ENCODE assay signal across 8 cellular contexts in genomic region chr13:48144413-48145035, GRCh38. TPM values are rescaled to one million over a fixed set of nuclear protein-coding genes. Genes with fewer than 3 reads are reported as not detected.
DNase-seq lines count a peak whose midpoint lies in the region; ATAC-seq, FAIRE-seq and TF ChIP-seq lines count a peak whose summit lies in the region.
"Had no signal": no experiment of that assay in that cellular context is flagged by ENCODE, and none has a peak within 500 bp of the region (broad histone marks: within the 10 kb centered on the region; RNA-seq: fewer than 3 reads in every experiment).

No MANE protein-coding gene starts in this region.

- WGBS in K562 (ENCODE audit: insufficient coverage, low coverage, missing lambda C conversion rate): 39% methylated on average over 5 of the region's 7 CpGs
- 36% methylated on average over 3 of the region's 7 CpGs for WGBS in right lobe of liver (ENCODE audit: insufficient coverage, low coverage, low lambda C conversion rate, missing lambda C conversion rate)
- 64% methylated on average over 7 of the region's 7 CpGs for WGBS in thymus

- TF ChIP-seq CTCF in K562 (IDR thresholded peaks at IDR 0.05 in 2 of 3, conservative IDR thresholded peaks at IDR 0.05 in 1 of 3; ENCODE audit: insufficient read depth in 2 of 3, low read depth in 1 of 3, low read length in 3 of 3) (no peak), right lobe of liver (IDR thresholded peaks at IDR 0.05) (no peak)

- CTCF ChIA-PET in K562 (lab: Yijun Ruan, JAX; ENCODE audit: low intra/inter-chr PET ratio): no interaction called here

- H2AFZ ChIP-seq in K562 (ENCODE audit: low read depth, low read length): peak overlapping the region; percentile 80

- ATAC-seq in K562: peak; percentile 52; the same call in 2 of the 3 replicates
- ATAC-seq in right lobe of liver: peak; percentile 84 to 88 (median 86)
- no peak for ATAC-seq in GM18502 (IDR thresholded peaks at IDR 0.05; ENCODE audit: poor library complexity, unreplicated experiment)
- ATAC-seq: foreskin keratinocyte had no signal

- TF ChIP-seq POLR2A in K562 (conservative IDR thresholded peaks at IDR 0.05) (no peak), right lobe of liver (IDR thresholded peaks at IDR 0.05) (no peak)

- in situ Hi-C loops in K562 (cut with MboI): no loop called here

- no peaks in the 10 kb centered on the region for H3K9me3 ChIP-seq in K562 (replicated peaks; ENCODE audit: control insufficient read depth, insufficient read depth, low read depth, low read length)
- no peaks in the 10 kb centered on the region for H3K9me3 ChIP-seq in right lobe of liver
- H3K9me3 ChIP-seq in thymus (ENCODE audit: control insufficient read depth): no peaks in the 10 kb centered on the region

- no peak overlapping the region for H3K9ac ChIP-seq in K562 (ENCODE audit: insufficient read depth in 1 of 2, low read depth in 2 of 2, low read length in 2 of 2)

- no peaks in the 10 kb centered on the region for H3K9me1 ChIP-seq in K562 (ENCODE audit: control insufficient read depth, insufficient read depth, low read length)

- no TSS peak for BruUV-seq in K562 (replicated peaks; lab: Mats Ljungman, UMichigan)

- no peaks in the 10 kb centered on the region for H3K79me2 ChIP-seq in K562 (ENCODE audit: control insufficient read depth, insufficient read depth, low read length)

- H3K27me3 ChIP-seq in K562 (ENCODE audit: control insufficient read depth in 2 of 2, insufficient read depth in 2 of 2, low read length in 2 of 2) (no peaks in the 10 kb centered on the region), right lobe of liver (no peaks in the 10 kb centered on the region), thymus (ENCODE audit: control insufficient read depth, insufficient read depth) (no peaks in the 10 kb centered on the region)
- H3K27me3 ChIP-seq: foreskin keratinocyte had no signal

- no peak for TF ChIP-seq RAD21 in K562 (CRISPR knock-in tag; conservative IDR thresholded peaks at IDR 0.05 in 1 of 2, IDR thresholded peaks at IDR 0.05 in 1 of 2)

- no peak for FAIRE-seq in K562 (lab: Jason Lieb, UNC)

- H3K36me3 ChIP-seq in K562 (ENCODE audit: control insufficient read depth, insufficient read depth, low read length) (no peaks in the 10 kb centered on the region), right lobe of liver (no peaks in the 10 kb centered on the region), thymus (ENCODE audit: control insufficient read depth, insufficient read depth) (no peaks in the 10 kb centered on the region)

- POLR2A ChIA-PET in K562 (lab: Yijun Ruan, JAX): no interaction called here

- no peak overlapping the region for H3K4me2 ChIP-seq in K562 (ENCODE audit: insufficient read depth, low read length)

- DNase-seq in NOMO-1 (lab: John Stamatoyannopoulos, UW; ENCODE audit: unreplicated experiment in 2 of 2): peak; percentile 85 to 86
- DNase-seq in K562 (ENCODE audit: extremely low read depth in 1 of 4, low spot score in 3 of 4): peak in 1 of 4 experiments; percentile 10
- peak in 1 of 3 donors; percentile 47 for DNase-seq in right lobe of liver
- DNase-seq in SHP77 (lab: John Stamatoyannopoulos, UW): no peak
- DNase-seq in cortex of kidney (lab: John Stamatoyannopoulos, UW): no peak
- DNase-seq: foreskin keratinocyte had no signal

- no peaks in the 10 kb centered on the region; a peak in 1 of 5 replicates for H3K4me1 ChIP-seq in K562 (replicated peaks in 1 of 2; ENCODE audit: control insufficient read depth in 2 of 2, insufficient read depth in 2 of 2, low read length in 2 of 2)
- H3K4me1 ChIP-seq in right lobe of liver: no peaks in the 10 kb centered on the region
- no peaks in the 10 kb centered on the region for H3K4me1 ChIP-seq in thymus (ENCODE audit: control insufficient read depth, insufficient read depth, low read length)
- H3K4me1 ChIP-seq: foreskin keratinocyte had no signal

- no peak overlapping the region for H3K27ac ChIP-seq in K562 (ENCODE audit: extremely low read depth, low read depth, low read length)
- peak overlapping the region; percentile 41 to 62 (median 55) for H3K27ac ChIP-seq in right lobe of liver
- peak overlapping the region; percentile 33 for H3K27ac ChIP-seq in thymus (ENCODE audit: low read depth)
- H3K27ac ChIP-seq: foreskin keratinocyte had no signal

- H4K20me1 ChIP-seq in K562 (replicated peaks; ENCODE audit: control insufficient read depth, insufficient read depth, low read length): no peaks in the 10 kb centered on the region

- no peak for TF ChIP-seq EP300 in K562 (IDR thresholded peaks at IDR 0.05; ENCODE audit: low read length)

- intact Hi-C loops in K562 (cut with micrococcal nuclease) (no loop called here), right lobe of liver (cut with DNase I) (no loop called here)

- H3K4me3 ChIP-seq in K562 (no peak overlapping the region), right lobe of liver (no peak overlapping the region), thymus (ENCODE audit: low read length) (no peak overlapping the region)

TF ChIP-seq in K562, 482 proteins besides CTCF, POLR2A, EP300 and RAD21:
- TF ChIP-seq ATF7 (IDR thresholded peaks at IDR 0.05) (peak; percentile 72), RBM17 (IDR thresholded peaks at IDR 0.05; ENCODE audit: borderline replicate concordance, low read depth, low read length) (no peak), ZBTB5 (IDR thresholded peaks at IDR 0.05) (no peak), THRAP3 (IDR thresholded peaks at IDR 0.05; ENCODE audit: borderline replicate concordance) (no peak), PRPF4 (IDR thresholded peaks at IDR 0.05; ENCODE audit: insufficient read depth, low read depth, low read length, poor library complexity, severe bottlenecking) (no peak), TEAD1 (CRISPR knock-in tag; IDR thresholded peaks at IDR 0.05) (no peak)
- TF ChIP-seq, protein P1, sequence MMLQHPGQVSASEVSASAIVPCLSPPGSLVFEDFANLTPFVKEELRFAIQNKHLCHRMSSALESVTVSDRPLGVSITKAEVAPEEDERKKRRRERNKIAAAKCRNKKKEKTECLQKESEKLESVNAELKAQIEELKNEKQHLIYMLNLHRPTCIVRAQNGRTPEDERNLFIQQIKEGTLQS (IDR thresholded peaks at IDR 0.05): 0 out of 2 replicates have a peak, but pooled peaks have one; percentile 33
- TF ChIP-seq, protein P1 (CRISPR knock-in tag; conservative IDR thresholded peaks at IDR 0.05): no peak
- TF ChIP-seq, protein P2, sequence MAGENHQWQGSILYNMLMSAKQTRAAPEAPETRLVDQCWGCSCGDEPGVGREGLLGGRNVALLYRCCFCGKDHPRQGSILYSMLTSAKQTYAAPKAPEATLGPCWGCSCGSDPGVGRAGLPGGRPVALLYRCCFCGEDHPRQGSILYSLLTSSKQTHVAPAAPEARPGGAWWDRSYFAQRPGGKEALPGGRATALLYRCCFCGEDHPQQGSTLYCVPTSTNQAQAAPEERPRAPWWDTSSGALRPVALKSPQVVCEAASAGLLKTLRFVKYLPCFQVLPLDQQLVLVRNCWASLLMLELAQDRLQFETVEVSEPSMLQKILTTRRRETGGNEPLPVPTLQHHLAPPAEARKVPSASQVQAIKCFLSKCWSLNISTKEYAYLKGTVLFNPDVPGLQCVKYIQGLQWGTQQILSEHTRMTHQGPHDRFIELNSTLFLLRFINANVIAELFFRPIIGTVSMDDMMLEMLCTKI (IDR thresholded peaks at IDR 0.05; ENCODE audit: partially characterized antibody): no peak

RNA-seq across cellular contexts. Expression of gene MED4, which starts 49.6 kb away (rescaled TPM):
- total RNA-seq in K562 (2011; cell fraction: chromatin; rRNA removed; ENCODE audit: low replicate concordance): 5.6 and 20.3 TPM in 2 replicates
- total RNA-seq in K562 (2011; cell fraction: nucleolus; rRNA removed): 5.7 and 7.8 TPM in 2 replicates
- total RNA-seq in K562 (2011; cell fraction: nucleoplasm; rRNA removed): 10.4 and 21.2 TPM in 2 replicates
- total RNA-seq in K562 (2014; rRNA removed) (22.2 and 24.5 TPM in 2 replicates), K562 (2014; rRNA removed; fragmentation: Illumina TruSeq; extraction: Trizol) (35.7 and 45.1 TPM in 2 replicates), K562 (2015; rRNA removed; fragmentation: Illumina TruSeq; extraction: Trizol) (33.8 and 35.2 TPM in 2 replicates), K562 (2021) (29.9 and 34.1 TPM in 2 replicates), right lobe of liver (10 to 100 TPM; 15.1 to 22.5 (median 20.7) TPM)
- polyA plus RNA-seq in K562 (2011; rRNA removed) (61.5 and 80.8 TPM in 2 replicates), K562 (2014; fragmentation: Illumina TruSeq; extraction: Trizol) (59.6 and 63.6 TPM in 2 replicates), K562 (2014; fragmentation: Nextera tagmentation; extraction: Ambion mirVana) (10 to 100 TPM; 73.5 to 87.3 TPM), K562 (2014; rRNA removed) (55.3 and 58.3 TPM in 2 replicates), thymus (97.3 TPM)
- polyA plus RNA-seq in K562 (2011; cell fraction: cytosol; rRNA removed): 22.5 and 37.4 TPM in 2 replicates
- 11.1 and 16.6 TPM in 2 replicates for polyA plus RNA-seq in K562 (2011; cell fraction: nucleus; rRNA removed)
- polyA plus RNA-seq in K562 (2012): 25.7 and 37.5 TPM in 2 replicates
- 26.2 and 26.9 TPM in 2 replicates for polyA minus RNA-seq in K562 (2011; rRNA and poly(A)+ RNA removed)
- polyA minus RNA-seq in K562 (2011; cell fraction: cytosol; rRNA and poly(A)+ RNA removed): 11.5 and 20.2 TPM in 2 replicates
- 4.2 and 12.6 TPM in 2 replicates for polyA minus RNA-seq in K562 (2011; cell fraction: nucleus; rRNA and poly(A)+ RNA removed)

Comparison
In these comparisons a context has a peak if more than half of its experiments do, and no peak if none do; other contexts are left out.
1. DNase-seq: peak in NOMO-1 (2 of 2); none in SHP77 (0 of 2) and cortex of kidney (single experiment).